28 cellular contexts compared by ENCODE assay signal in the genomic region with DNA sequence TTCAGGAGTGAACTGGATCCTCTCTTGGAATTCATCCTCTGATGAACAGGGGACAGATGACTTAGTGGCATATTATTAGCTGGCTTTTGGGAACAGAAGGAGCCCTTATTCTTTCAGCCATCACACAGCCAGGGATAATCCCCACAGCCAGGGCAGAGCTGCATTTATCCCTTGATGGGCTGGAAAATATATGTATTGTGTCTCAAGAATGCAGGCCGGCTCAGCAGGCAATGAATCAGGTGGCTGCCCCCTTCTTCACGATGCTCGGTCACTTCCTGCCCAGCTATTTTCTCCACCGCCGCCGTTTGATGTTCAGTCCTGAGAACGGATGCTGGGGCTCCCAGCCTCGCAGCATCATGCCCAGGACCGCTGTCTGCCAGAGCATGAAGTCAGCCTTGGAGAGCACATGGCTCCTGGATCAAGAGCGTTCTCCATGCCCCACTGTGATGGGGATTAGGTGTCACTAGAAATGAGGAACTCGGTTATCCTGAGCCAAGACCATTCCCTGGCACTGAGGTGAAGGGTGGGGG. TPM values are rescaled to one million over a fixed set of nuclear protein-coding genes. Genes with fewer than 3 reads are reported as not detected.
DNase-seq lines count a peak whose midpoint lies in the region; FAIRE-seq and TF ChIP-seq lines count a peak whose summit lies in the region.
"Had no signal": no experiment of that assay in that cellular context is flagged by ENCODE, and none has a peak within 500 bp of the region (broad histone marks: within the 10 kb centered on the region; RNA-seq: fewer than 3 reads in every experiment).

No MANE protein-coding gene starts in this region.

- peaks cover 3% of the 10 kb centered on the region for H3K4me1 Mint-ChIP-seq in astrocyte (ENCODE audit: low read depth, unreplicated experiment)
- no peaks in the 10 kb centered on the region for H3K4me1 Mint-ChIP-seq in activated CD4-positive, alpha-beta T cell treated with anti-CD3 and anti-CD28 coated beads, Interleukin-2, amount 10 ng/mL, durations not matched to agents 7 days and 5 days
- H3K4me1 Mint-ChIP-seq: CD14-positive monocyte; CD8-positive, alpha-beta memory T cell; IgD-negative memory B cell had no signal

- no peak overlapping the region for H2BK5ac ChIP-seq in neuronal stem cell (ENCODE audit: low read length)

- POLR2A ChIA-PET in activated CD4-positive, alpha-beta T cell treated with anti-CD3 and anti-CD28 coated beads, Interleukin-2, amount 10 ng/mL, durations not matched to agents 7 days and 5 days (lab: Charles Lee) = no interaction called here

- no peak overlapping the region for H2AK5ac ChIP-seq in neuronal stem cell (ENCODE audit: low read depth, low read length)

- H3K36me3 Mint-ChIP-seq in astrocyte (ENCODE audit: low read depth, unreplicated experiment) = peaks cover 3% of the 10 kb centered on the region
- no peaks in the 10 kb centered on the region for H3K36me3 Mint-ChIP-seq in activated CD4-positive, alpha-beta T cell treated with anti-CD3 and anti-CD28 coated beads, Interleukin-2, amount 10 ng/mL, durations not matched to agents 7 days and 5 days (ENCODE audit: low read depth)

- no peak overlapping the region for H3K4ac ChIP-seq in neuronal stem cell (ENCODE audit: low read length)

- no peak overlapping the region for H2BK15ac ChIP-seq in neuronal stem cell (ENCODE audit: low read length)

- no peaks in the 10 kb centered on the region for H3K9me3 Mint-ChIP-seq in astrocyte (ENCODE audit: unreplicated experiment)
- no peaks in the 10 kb centered on the region for H3K9me3 Mint-ChIP-seq in activated CD4-positive, alpha-beta T cell treated with anti-CD3 and anti-CD28 coated beads, Interleukin-2, amount 10 ng/mL, durations not matched to agents 7 days and 5 days
- H3K9me3 Mint-ChIP-seq: CD14-positive monocyte; CD8-positive, alpha-beta memory T cell; IgD-negative memory B cell had no signal

- WGBS in neuronal stem cell (ENCODE audit: extremely low coverage in 2 of 2, insufficient read length in 2 of 2, insufficient replicate concordance in 1 of 2), 2 donors = no CpG with 5 or more reads among the region's 11 CpGs

- no peak overlapping the region for H2BK120ac ChIP-seq in neuronal stem cell (ENCODE audit: low read depth, low read length)

- no peak overlapping the region for H4K91ac ChIP-seq in neuronal stem cell (ENCODE audit: low read depth, low read length, poor library complexity)

- H2AFZ ChIP-seq in astrocyte (ENCODE audit: low read depth, low read length) (no peak overlapping the region), neuronal stem cell (ENCODE audit: low read length) (no peak overlapping the region)

- no peaks in the 10 kb centered on the region for H3K9me3 ChIP-seq in astrocyte (ENCODE audit: insufficient read depth, low read depth, low read length)
- H3K9me3 ChIP-seq in neuronal stem cell (replicated peaks in 1 of 2; ENCODE audit: control insufficient read depth in 2 of 2, insufficient read depth in 1 of 2, low read depth in 1 of 2, low read length in 2 of 2) = no peaks in the 10 kb centered on the region
- H3K9me3 ChIP-seq: BE2C had no signal

- H3K27me3 Mint-ChIP-seq in astrocyte (ENCODE audit: low read depth, unreplicated experiment) = peaks cover 7% of the 10 kb centered on the region
- no peaks in the 10 kb centered on the region for H3K27me3 Mint-ChIP-seq in activated CD4-positive, alpha-beta T cell treated with anti-CD3 and anti-CD28 coated beads, Interleukin-2, amount 10 ng/mL, durations not matched to agents 7 days and 5 days
- H3K27me3 Mint-ChIP-seq: CD8-positive, alpha-beta memory T cell; IgD-negative memory B cell had no signal

- CTCF ChIA-PET in activated CD4-positive, alpha-beta T cell treated with anti-CD3 and anti-CD28 coated beads, Interleukin-2, amount 10 ng/mL, durations not matched to agents 7 days and 5 days (lab: Charles Lee) = interaction anchor here (0.9 to 1.3 kb wide), 2 partner anchors 9 to 15 kb away, joined by 3 to 5 read pairs; no protein-coding TSS in a partner anchor

- H4K20me1 ChIP-seq in astrocyte (ENCODE audit: insufficient read depth, low read length) = no peaks in the 10 kb centered on the region

- H4K8ac ChIP-seq in neuronal stem cell (ENCODE audit: low read depth, low read length) = no peak overlapping the region

- no peak overlapping the region for H3K14ac ChIP-seq in neuronal stem cell (ENCODE audit: low read length)

- H3K4me2 ChIP-seq in astrocyte (ENCODE audit: low read length) (no peak overlapping the region), neuronal stem cell (ENCODE audit: insufficient read depth, low read length, poor library complexity, severe bottlenecking) (no peak overlapping the region)
- H3K4me2 ChIP-seq: KMS-11 had no signal

- H2BK12ac ChIP-seq in neuronal stem cell (ENCODE audit: low read length) = no peak overlapping the region

- H3K79me2 ChIP-seq in astrocyte (ENCODE audit: insufficient read depth, low read length) = no peaks in the 10 kb centered on the region

- H3K9ac ChIP-seq in astrocyte (ENCODE audit: low read length) (no peak overlapping the region), neuronal stem cell (ENCODE audit: low read depth, low read length, poor library complexity) (no peak overlapping the region)
- H3K9ac ChIP-seq: KMS-11 had no signal

- H3K4me1 ChIP-seq in astrocyte (ENCODE audit: insufficient read depth, low read length) = no peaks in the 10 kb centered on the region
- peaks cover 0 to 12% of the 10 kb centered on the region in 2 donors for H3K4me1 ChIP-seq in neuronal stem cell (ENCODE audit: control insufficient read depth in 2 of 2, insufficient read depth in 1 of 2, low read depth in 1 of 2, low read length in 2 of 2)
- H3K4me1 ChIP-seq: BE2C had no signal

- DNase-seq in A172 (ENCODE audit: low spot score) = peak; percentile 29
- DNase-seq in astrocyte (ENCODE audit: low read depth) = no peak
- peak; percentile 53 for DNase-seq in mesenteric fat pad (ENCODE audit: low spot score)
- no peak for DNase-seq in neuronal stem cell (ENCODE audit: low spot score)
- DNase-seq in activated CD4-positive, alpha-beta T cell treated with anti-CD3 and anti-CD28 coated beads for 48 hours = no peak
- no peak for DNase-seq in central memory CD4-positive, alpha-beta T cell
- no peak for DNase-seq in activated CD4-positive, alpha-beta T cell treated with anti-CD3 and anti-CD28 coated beads, Interleukin-2, amount 10 ng/mL, durations not matched to agents 7 days and 5 days
- DNase-seq in HPDE6-E6E7 (ENCODE audit: extremely low spot score) = no peak
- DNase-seq: ACHN; BE2C; CD8-positive, alpha-beta memory T cell; DMS153; DND-41; HCEC 1CT; MM.1S; NCI-H2029 treated with DMSO at 0.1 percent for 48 hours; NCI-H2171; NCI-H226; NCI-H510A treated with DMSO at 0.1 percent for 48 hours; NCI-H774; Right ventricle myocardium superior; RPMI8226 had no signal

- H3K27ac Mint-ChIP-seq in astrocyte (ENCODE audit: unreplicated experiment) = peak overlapping the region; percentile 75
- no peak overlapping the region for H3K27ac Mint-ChIP-seq in activated CD4-positive, alpha-beta T cell treated with anti-CD3 and anti-CD28 coated beads, Interleukin-2, amount 10 ng/mL, durations not matched to agents 7 days and 5 days
- H3K27ac Mint-ChIP-seq: CD8-positive, alpha-beta memory T cell; IgD-negative memory B cell had no signal

- H3K4me3 ChIP-seq in astrocyte (ENCODE audit: insufficient read depth, low read depth, low read length) (no peak overlapping the region), neuronal stem cell (ENCODE audit: low read length in 2 of 2) (no peak overlapping the region)

- no peaks in the 10 kb centered on the region for H3K79me1 ChIP-seq in neuronal stem cell (ENCODE audit: low read depth, low read length)

- H3K27me3 ChIP-seq in astrocyte (ENCODE audit: insufficient read depth, low read length) (no peaks in the 10 kb centered on the region), neuronal stem cell (ENCODE audit: control insufficient read depth in 3 of 3, insufficient read depth in 3 of 3, low read depth in 1 of 3, low read length in 3 of 3) (no peaks in the 10 kb centered on the region)
- H3K27me3 ChIP-seq: BE2C had no signal

- H3K27ac ChIP-seq in astrocyte (ENCODE audit: low read depth, low read length) = no peak overlapping the region
- no peak overlapping the region for H3K27ac ChIP-seq in neuronal stem cell (replicated peaks; ENCODE audit: low read length)
- H3K27ac ChIP-seq: 22Rv1, KMS-11 had no signal

- no peak for TF ChIP-seq CTCF in astrocyte (IDR thresholded peaks at IDR 0.05; ENCODE audit: insufficient read depth, low read depth, low read length)

- peak overlapping the region; percentile 61 for H3K18ac ChIP-seq in neuronal stem cell (ENCODE audit: low read length)

- no peak overlapping the region for H3K4me3 Mint-ChIP-seq in astrocyte (ENCODE audit: unreplicated experiment)
- H3K4me3 Mint-ChIP-seq in activated CD4-positive, alpha-beta T cell treated with anti-CD3 and anti-CD28 coated beads, Interleukin-2, amount 10 ng/mL, durations not matched to agents 7 days and 5 days = no peak overlapping the region
- H3K4me3 Mint-ChIP-seq: CD14-positive monocyte; CD8-positive, alpha-beta memory T cell; IgD-negative memory B cell had no signal

- H3K36me3 ChIP-seq in astrocyte (ENCODE audit: insufficient read depth, low read length) = no peaks in the 10 kb centered on the region
- peaks cover 0 to 4% of the 10 kb centered on the region in 2 donors for H3K36me3 ChIP-seq in neuronal stem cell (replicated peaks in 1 of 2; ENCODE audit: control insufficient read depth in 2 of 2, insufficient read depth in 2 of 2, low read length in 2 of 2)
- H3K36me3 ChIP-seq: BE2C had no signal

- H3K23ac ChIP-seq in neuronal stem cell (ENCODE audit: low read depth, low read length, poor library complexity) = no peak overlapping the region

- no peak for FAIRE-seq in astrocyte (lab: Jason Lieb, UNC)
- FAIRE-seq: GM19239, H1 had no signal

RNA-seq across cellular contexts. Expression of a gene that starts 4.3 kb away (rescaled TPM):
- total RNA-seq in A172 (2014; rRNA removed; shearing (Covaris generic)) = 3.9 and 5.6 TPM in 2 replicates
- total RNA-seq in astrocyte (1.9 TPM in 2 replicates), mesenteric fat pad (3.8 TPM)
- polyA plus RNA-seq in neuronal stem cell (2013, experiment 1 of 2) = 0.66 TPM
- polyA plus RNA-seq in neuronal stem cell (2013, experiment 2 of 2) = 0.54 TPM
- 1 to 10 TPM; 3.9 to 5.5 TPM for total RNA-seq in activated CD4-positive, alpha-beta T cell treated with anti-CD3 and anti-CD28 coated beads, Interleukin-2, amount 10 ng/mL, durations not matched to agents 7 days and 5 days
- polyA plus RNA-seq: CD8-positive, alpha-beta memory T cell had no signal

RNA-seq across cellular contexts. Expression of a gene that starts 35.9 kb away (rescaled TPM):
- 51.6 and 58.9 TPM in 2 replicates for total RNA-seq in A172 (2014; rRNA removed; shearing (Covaris generic))
- total RNA-seq in astrocyte (36.0 TPM in 2 replicates), mesenteric fat pad (42.9 TPM)
- 15.6 TPM for polyA plus RNA-seq in neuronal stem cell (2013, experiment 1 of 2)
- polyA plus RNA-seq in neuronal stem cell (2013, experiment 2 of 2) = 14.9 TPM
- total RNA-seq in activated CD4-positive, alpha-beta T cell treated with anti-CD3 and anti-CD28 coated beads, Interleukin-2, amount 10 ng/mL, durations not matched to agents 7 days and 5 days = 10 to 100 TPM; 23.7 to 25.3 TPM

RNA-seq across cellular contexts. Expression of a gene that starts 36.0 kb away (rescaled TPM):
- total RNA-seq in A172 (2014; rRNA removed; shearing (Covaris generic)) = 8.4 and 11.1 TPM in 2 replicates
- total RNA-seq in astrocyte (11.1 and 11.3 TPM in 2 replicates), mesenteric fat pad (6.8 TPM)
- 8.3 TPM for polyA plus RNA-seq in neuronal stem cell (2013, experiment 1 of 2)
- 8.5 TPM for polyA plus RNA-seq in neuronal stem cell (2013, experiment 2 of 2)
- 10 to 100 TPM; 16.0 to 16.1 TPM for total RNA-seq in activated CD4-positive, alpha-beta T cell treated with anti-CD3 and anti-CD28 coated beads, Interleukin-2, amount 10 ng/mL, durations not matched to agents 7 days and 5 days

Comparison
In these comparisons a context has a peak if more than half of its experiments do, and no peak if none do; other contexts are left out.
1. DNase-seq: peak in A172 (single experiment) and mesenteric fat pad (single experiment); none in astrocyte (single experiment), neuronal stem cell (single experiment), activated CD4-positive, alpha-beta T cell treated with anti-CD3 and anti-CD28 coated beads for 48 hours (single experiment), central memory CD4-positive, alpha-beta T cell (single experiment), activated CD4-positive, alpha-beta T cell treated with anti-CD3 and anti-CD28 coated beads, Interleukin-2, amount 10 ng/mL, durations not matched to agents 7 days and 5 days (single experiment) and HPDE6-E6E7 (single experiment).